ENCODE assay signal across 8 cellular contexts in the genomic region with DNA sequence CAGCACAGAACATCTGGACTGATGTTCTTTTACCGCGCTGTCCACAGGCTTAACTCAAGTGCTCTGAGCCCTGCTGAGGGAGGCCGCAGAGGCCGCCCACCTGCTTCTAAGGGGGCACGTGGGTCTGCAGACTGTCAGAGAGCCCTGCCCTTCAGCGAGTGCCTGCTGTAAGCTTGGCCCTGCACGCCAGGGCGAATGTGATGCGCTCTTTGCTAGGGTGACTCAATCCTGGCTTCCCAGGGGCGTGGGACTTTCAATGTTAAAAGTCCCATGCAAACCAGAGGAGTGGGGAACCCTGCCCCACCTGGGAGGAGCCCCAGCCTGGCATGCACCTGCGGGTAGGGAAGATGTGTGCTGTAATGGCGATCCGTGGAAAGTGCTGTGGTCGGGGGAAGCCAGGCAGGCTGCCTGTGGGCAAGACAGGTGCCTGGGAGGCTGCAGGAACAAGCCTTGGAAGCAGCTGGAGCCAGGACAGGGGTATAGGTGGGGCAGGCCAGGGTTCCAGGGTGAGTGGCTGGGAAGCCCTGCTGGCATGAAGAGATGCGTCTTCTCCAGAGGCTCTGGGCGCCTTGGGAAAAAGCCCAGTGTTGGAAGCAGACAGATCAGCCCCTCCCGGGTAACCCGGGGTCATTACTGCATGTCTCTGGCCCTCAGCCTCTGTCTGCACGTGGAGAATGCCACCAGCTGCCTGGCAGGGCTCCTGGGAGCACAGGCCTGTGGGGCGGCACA.
DNase-seq lines count a peak whose midpoint lies in the region; ATAC-seq and TF ChIP-seq lines count a peak whose summit lies in the region.

No MANE protein-coding gene starts in this region.

- peak overlapping the region; percentile 72 for H3K4me3 ChIP-seq in OCI-LY3 (ENCODE audit: low read length)

- H3K4me2 ChIP-seq in OCI-LY3 (ENCODE audit: low read length), result peak overlapping the region; percentile 84

- peaks cover 40% of the 10 kb centered on the region for H3K79me2 ChIP-seq in OCI-LY3 (ENCODE audit: low read length)

- ATAC-seq in HG02938 (IDR thresholded peaks at IDR 0.05; ENCODE audit: unreplicated experiment) (peak; percentile 33), HG03469 (IDR thresholded peaks at IDR 0.05; ENCODE audit: unreplicated experiment) (no peak)

- H2AFZ ChIP-seq in OCI-LY3 (ENCODE audit: low read depth, low read length), result no peak overlapping the region

- H4K20me1 ChIP-seq in OCI-LY3 (ENCODE audit: insufficient read depth, low read length), result peaks cover 39% of the 10 kb centered on the region

- no peak overlapping the region for H3K27ac ChIP-seq in OCI-LY3 (ENCODE audit: low read length)

- H3K4me1 ChIP-seq in OCI-LY3 (ENCODE audit: low read length), result peaks cover 17% of the 10 kb centered on the region

- no peak for TF ChIP-seq CTCF in OCI-LY3 (IDR thresholded peaks at IDR 0.05; ENCODE audit: low read depth, low read length)

- H3K27me3 ChIP-seq in OCI-LY3 (ENCODE audit: low read depth, low read length), result no peaks in the 10 kb centered on the region

- no peaks in the 10 kb centered on the region for H3K36me3 ChIP-seq in OCI-LY3 (replicated peaks; ENCODE audit: low read depth, low read length)

- peak; percentile 57 for DNase-seq in activated T-cell treated with anti-CD3 and anti-CD28 coated beads for 24 hours (ENCODE audit: low read depth)
- no peak for DNase-seq in activated T-cell treated with anti-CD3 and anti-CD28 coated beads, Interleukin-2, amount 50 U/mL, for 1 hour
- DNase-seq in amniotic stem cell (lab: John Stamatoyannopoulos, UW), result peak; percentile 19
- peak; percentile 43 to 45 for DNase-seq in hippocampal formation (lab: John Stamatoyannopoulos, UW)
- peak; percentile 24 to 55 for DNase-seq in stimulated activated CD4-positive, alpha-beta T cell treated with anti-CD3 and anti-CD28 coated beads, Interleukin-12 subunit alpha, Interleukin-12 subunit beta, amount 100 ng/mL, for 24 hours (ENCODE audit: low read depth in 2 of 2)

- peak overlapping the region; percentile 44 for H3K9ac ChIP-seq in OCI-LY3 (ENCODE audit: low read length)

- no peaks in the 10 kb centered on the region for H3K9me3 ChIP-seq in OCI-LY3 (ENCODE audit: insufficient read depth, low read length)
